Comparison of ENCODE assay signal across 11 cellular contexts in the genomic region with DNA sequence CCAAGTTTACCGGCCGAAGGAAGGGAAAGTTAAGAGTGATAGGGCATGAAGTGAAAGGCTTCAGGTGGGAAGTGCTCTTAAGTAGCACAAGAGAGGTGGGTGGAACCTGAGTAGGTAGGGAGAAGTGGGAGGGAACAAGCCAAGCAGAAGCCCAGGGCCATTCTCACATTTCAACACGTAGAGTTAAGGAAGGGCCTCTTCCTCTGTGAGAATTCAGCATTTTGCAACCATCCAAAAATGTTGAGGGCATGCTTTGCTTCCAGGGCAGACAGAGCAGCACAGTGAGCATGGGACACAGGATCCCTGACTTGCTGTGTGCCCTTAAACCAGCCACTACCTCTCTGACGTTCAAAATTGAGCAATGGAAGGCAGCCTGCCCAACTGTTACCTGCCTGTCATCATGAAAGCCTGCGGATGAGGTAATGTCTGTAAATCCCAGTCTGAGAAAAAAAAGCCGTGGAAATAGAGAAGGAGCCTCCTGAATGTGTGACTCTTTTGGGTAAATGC.
DNase-seq lines count a peak whose midpoint lies in the region; TF ChIP-seq lines count a peak whose summit lies in the region.
"Had no signal": no experiment of that assay in that cellular context is flagged by ENCODE, and none has a peak within 500 bp of the region (broad histone marks: within the 10 kb centered on the region; RNA-seq: fewer than 3 reads in every experiment).

No MANE protein-coding gene starts in this region.

- no peaks in the 10 kb centered on the region for H3K4me1 ChIP-seq in rectal smooth muscle tissue (ENCODE audit: control insufficient read depth, insufficient read depth, low read length)

- H3K36me3 ChIP-seq in rectal smooth muscle tissue (ENCODE audit: control insufficient read depth, insufficient read depth, low read length) (no peaks in the 10 kb centered on the region), WERI-Rb-1 (peaks cover 10% of the 10 kb centered on the region; the same call in 1 of the 2 replicates)

- no peak overlapping the region for H3K9ac ChIP-seq in rectal smooth muscle tissue (ENCODE audit: low read length)

- DNase-seq in SIG-M5 treated with dmso at 0.1 percent for 504 hours (lab: John Stamatoyannopoulos, UW; ENCODE audit: unreplicated experiment), result peak; percentile 75
- DNase-seq in SIG-M5 (lab: John Stamatoyannopoulos, UW), result no peak
- peak; percentile 54 for DNase-seq in NCI-H510A (lab: John Stamatoyannopoulos, UW)
- no peak for DNase-seq in GDM1 (lab: John Stamatoyannopoulos, UW)
- no peak for DNase-seq in amygdala (lab: John Stamatoyannopoulos, UW)
- no peak for DNase-seq in WERI-Rb-1
- DNase-seq: mammary epithelial cell, NCI-H2171 had no signal

- no peaks in the 10 kb centered on the region for H3K9me3 ChIP-seq in WERI-Rb-1 (ENCODE audit: severe bottlenecking)
- H3K9me3 ChIP-seq: A549 had no signal

- TF ChIP-seq CTCF in WERI-Rb-1 (IDR thresholded peaks at IDR 0.05; ENCODE audit: low read depth, low read length), result no peak

- H3K4me3 ChIP-seq in rectal smooth muscle tissue (ENCODE audit: low read length) (peak overlapping the region; percentile 29), WERI-Rb-1 (ENCODE audit: low read depth, low read length) (no peak overlapping the region)
- H3K4me3 ChIP-seq: A549 had no signal

- H3K27me3 ChIP-seq in rectal smooth muscle tissue (ENCODE audit: control insufficient read depth, insufficient read depth, low read length), result no peaks in the 10 kb centered on the region
- H3K27me3 ChIP-seq in WERI-Rb-1 (ENCODE audit: insufficient read depth, low read depth, severe bottlenecking), result no peaks in the 10 kb centered on the region

- H3K27ac ChIP-seq in cingulate gyrus (ENCODE audit: low read depth, low read length), result peak overlapping the region; percentile 50
- H3K27ac ChIP-seq in rectal smooth muscle tissue (ENCODE audit: low read depth, low read length), result no peak overlapping the region
- no peak overlapping the region for H3K27ac ChIP-seq in WERI-Rb-1
- H3K27ac ChIP-seq: A549 had no signal

Comparison
In these comparisons a context has a peak if more than half of its experiments do, and no peak if none do; other contexts are left out.
1. DNase-seq: peak in SIG-M5 treated with dmso at 0.1 percent for 504 hours (single experiment) and NCI-H510A (single experiment); none in SIG-M5 (single experiment), GDM1 (single experiment), amygdala (0 of 56) and WERI-Rb-1 (single experiment).